In the genomic region with DNA sequence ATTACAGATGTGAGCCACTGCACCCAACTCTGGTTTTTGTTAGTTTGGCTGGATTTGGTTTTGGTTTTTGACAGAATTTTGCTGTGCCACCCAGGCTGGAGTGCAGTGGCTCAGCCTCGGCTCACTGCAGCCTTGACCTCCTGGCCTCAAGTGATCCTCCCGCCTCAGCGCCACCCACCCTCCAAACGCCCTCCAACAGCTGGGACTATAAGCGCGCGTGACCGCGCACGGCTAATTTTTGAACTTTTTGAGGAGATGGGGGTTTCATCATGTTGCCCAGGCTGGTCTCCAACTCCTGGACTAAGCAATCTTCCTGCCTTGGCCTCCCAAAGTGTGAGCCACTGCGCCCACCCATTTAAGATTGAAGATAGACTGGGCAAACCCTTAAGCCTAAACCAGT, we compare ENCODE assay signal across 1 cellular context.
A peak's percentile ranks its signal among the peaks of the same experiment; 100 is the strongest.
TF ChIP-seq lines count a peak whose summit lies in the region.

No MANE protein-coding gene starts in this region.

TF ChIP-seq in K562, 482 proteins besides CTCF, POLR2A, EP300 and RAD21 (continued from another document):
- TF ChIP-seq, protein P1, sequence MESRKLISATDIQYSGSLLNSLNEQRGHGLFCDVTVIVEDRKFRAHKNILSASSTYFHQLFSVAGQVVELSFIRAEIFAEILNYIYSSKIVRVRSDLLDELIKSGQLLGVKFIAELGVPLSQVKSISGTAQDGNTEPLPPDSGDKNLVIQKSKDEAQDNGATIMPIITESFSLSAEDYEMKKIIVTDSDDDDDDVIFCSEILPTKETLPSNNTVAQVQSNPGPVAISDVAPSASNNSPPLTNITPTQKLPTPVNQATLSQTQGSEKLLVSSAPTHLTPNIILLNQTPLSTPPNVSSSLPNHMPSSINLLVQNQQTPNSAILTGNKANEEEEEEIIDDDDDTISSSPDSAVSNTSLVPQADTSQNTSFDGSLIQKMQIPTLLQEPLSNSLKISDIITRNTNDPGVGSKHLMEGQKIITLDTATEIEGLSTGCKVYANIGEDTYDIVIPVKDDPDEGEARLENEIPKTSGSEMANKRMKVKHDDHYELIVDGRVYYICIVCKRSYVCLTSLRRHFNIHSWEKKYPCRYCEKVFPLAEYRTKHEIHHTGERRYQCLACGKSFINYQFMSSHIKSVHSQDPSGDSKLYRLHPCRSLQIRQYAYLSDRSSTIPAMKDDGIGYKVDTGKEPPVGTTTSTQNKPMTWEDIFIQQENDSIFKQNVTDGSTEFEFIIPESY (CRISPR knock-in tag; IDR thresholded peaks at IDR 0.05), result peak; percentile 94
- 0 out of 2 replicates have a peak, but pooled peaks have one; percentile 26 for TF ChIP-seq POLR2G (IDR thresholded peaks at IDR 0.05; ENCODE audit: low read depth, low read length)
